Comparison of ENCODE assay signal across 12 cellular contexts in the genomic region with DNA sequence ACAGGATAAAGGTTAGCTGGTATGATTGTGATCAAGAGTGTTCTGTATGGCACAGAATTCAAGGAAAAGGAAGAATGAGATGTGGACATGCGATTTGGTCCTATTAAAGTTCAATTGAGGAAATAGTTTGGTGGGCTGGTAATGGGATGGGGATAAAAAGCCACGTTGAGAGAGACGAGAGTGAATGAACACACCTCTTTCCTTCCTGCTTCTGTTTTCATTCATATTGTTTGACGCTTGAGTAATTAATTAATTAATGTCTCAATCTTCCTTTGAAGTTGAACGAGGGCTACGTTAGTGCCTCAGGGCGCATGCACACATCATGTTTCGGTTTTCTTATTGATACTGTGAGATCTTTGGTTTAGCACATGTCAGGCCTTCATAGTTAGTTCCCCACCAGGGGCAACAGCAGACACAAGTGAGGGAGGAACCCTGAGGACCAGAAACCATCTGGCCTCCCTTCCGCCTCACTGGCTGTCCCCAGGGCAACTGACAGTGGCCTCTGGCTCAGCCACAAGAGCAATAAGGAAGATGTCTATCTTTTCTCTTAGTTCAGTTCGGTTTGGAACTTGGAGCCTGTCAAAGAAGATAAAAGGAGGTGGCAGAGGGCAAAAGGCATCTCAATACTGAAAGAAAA.
DNase-seq lines count a peak whose midpoint lies in the region; ATAC-seq and TF ChIP-seq lines count a peak whose summit lies in the region.
"Had no signal": no experiment of that assay in that cellular context is flagged by ENCODE, and none has a peak within 500 bp of the region (broad histone marks: within the 10 kb centered on the region; RNA-seq: fewer than 3 reads in every experiment).

No MANE protein-coding gene starts in this region.

- H3K27me3 ChIP-seq in esophagus muscularis mucosa: peaks cover 0 to 3% (median 0%) of the 10 kb centered on the region in 4 donors
- no peaks in the 10 kb centered on the region for H3K27me3 ChIP-seq in right atrium auricular region

- no peak overlapping the region for H3K27ac ChIP-seq in esophagus muscularis mucosa (replicated peaks in 1 of 4)
- H3K27ac ChIP-seq in right atrium auricular region: no peak overlapping the region
- H3K27ac ChIP-seq: epithelial cell of prostate, skin epidermis had no signal

- no peaks in the 10 kb centered on the region for H3K36me3 ChIP-seq in esophagus muscularis mucosa
- H3K36me3 ChIP-seq in right atrium auricular region: no peaks in the 10 kb centered on the region

- no peaks in the 10 kb centered on the region for H3K9me3 Mint-ChIP-seq in nephron progenitor cell

- peaks cover 5% of the 10 kb centered on the region for H3K27me3 Mint-ChIP-seq in nephron progenitor cell (ENCODE audit: low read depth, poor library complexity)

- TF ChIP-seq CTCF in nephron progenitor cell (IDR thresholded peaks at IDR 0.05): no peak
- TF ChIP-seq CTCF in esophagus muscularis mucosa (IDR thresholded peaks at IDR 0.05): no peak
- no peak for TF ChIP-seq CTCF in right atrium auricular region (IDR thresholded peaks at IDR 0.05)

- in situ Hi-C loops in GM18951 (cut with MboI; ENCODE audit: low sequenced_read_pairs, unreplicated experiment): no loop called here

- 78% methylated on average over 10 of the region's 10 CpGs for WGBS in esophagus muscularis mucosa

- peak; percentile 17 for TF ChIP-seq POLR2A in GM18951 (IDR thresholded peaks at IDR 0.05; ENCODE audit: extremely low read depth, insufficient read depth, insufficient read length)
- no peak for TF ChIP-seq POLR2A in esophagus muscularis mucosa (IDR thresholded peaks at IDR 0.05; ENCODE audit: low read depth)

- H3K4me1 ChIP-seq in esophagus muscularis mucosa (no peaks in the 10 kb centered on the region), right atrium auricular region (no peaks in the 10 kb centered on the region)

- no peak for TF ChIP-seq EP300 in esophagus muscularis mucosa (IDR thresholded peaks at IDR 0.05)

- H3K4me3 ChIP-seq in esophagus muscularis mucosa (no peak overlapping the region), right atrium auricular region (no peak overlapping the region)
- H3K4me3 ChIP-seq: skin epidermis had no signal

- peaks cover 36% of the 10 kb centered on the region for H3K4me1 Mint-ChIP-seq in nephron progenitor cell

- no peak overlapping the region for H3K4me3 Mint-ChIP-seq in nephron progenitor cell

- H3K36me3 Mint-ChIP-seq in nephron progenitor cell (ENCODE audit: low read depth): no peaks in the 10 kb centered on the region

- ATAC-seq in HG02938 (IDR thresholded peaks at IDR 0.05; ENCODE audit: unreplicated experiment): peak; percentile 78

- H3K27ac Mint-ChIP-seq in nephron progenitor cell: peak overlapping the region; percentile 5

- intact Hi-C loops in esophagus muscularis mucosa (cut with DNase I) (no loop called here), head of caudate nucleus (cut with DNase I) (no loop called here)

- H3K9me3 ChIP-seq in esophagus muscularis mucosa (no peaks in the 10 kb centered on the region), right atrium auricular region (no peaks in the 10 kb centered on the region)

- DNase-seq in NCI-H2171 (lab: John Stamatoyannopoulos, UW) (peak; percentile 68), nephron progenitor cell (no peak), esophagus muscularis mucosa (ENCODE audit: extremely low spot score) (no peak), right atrium auricular region (ENCODE audit: low spot score) (no peak), head of caudate nucleus (no peak), activated gamma-delta T cell (lab: John Stamatoyannopoulos, UW) (no peak)
- DNase-seq: stimulated activated CD8-positive, alpha-beta memory T cell treated with anti-CD3 and anti-CD28 coated beads, Interleukin-4, amount 100 ng/mL, for 48 hours; T-helper 9 cell had no signal
